ENCODE assay signal across 2 cellular contexts in the genomic region with DNA sequence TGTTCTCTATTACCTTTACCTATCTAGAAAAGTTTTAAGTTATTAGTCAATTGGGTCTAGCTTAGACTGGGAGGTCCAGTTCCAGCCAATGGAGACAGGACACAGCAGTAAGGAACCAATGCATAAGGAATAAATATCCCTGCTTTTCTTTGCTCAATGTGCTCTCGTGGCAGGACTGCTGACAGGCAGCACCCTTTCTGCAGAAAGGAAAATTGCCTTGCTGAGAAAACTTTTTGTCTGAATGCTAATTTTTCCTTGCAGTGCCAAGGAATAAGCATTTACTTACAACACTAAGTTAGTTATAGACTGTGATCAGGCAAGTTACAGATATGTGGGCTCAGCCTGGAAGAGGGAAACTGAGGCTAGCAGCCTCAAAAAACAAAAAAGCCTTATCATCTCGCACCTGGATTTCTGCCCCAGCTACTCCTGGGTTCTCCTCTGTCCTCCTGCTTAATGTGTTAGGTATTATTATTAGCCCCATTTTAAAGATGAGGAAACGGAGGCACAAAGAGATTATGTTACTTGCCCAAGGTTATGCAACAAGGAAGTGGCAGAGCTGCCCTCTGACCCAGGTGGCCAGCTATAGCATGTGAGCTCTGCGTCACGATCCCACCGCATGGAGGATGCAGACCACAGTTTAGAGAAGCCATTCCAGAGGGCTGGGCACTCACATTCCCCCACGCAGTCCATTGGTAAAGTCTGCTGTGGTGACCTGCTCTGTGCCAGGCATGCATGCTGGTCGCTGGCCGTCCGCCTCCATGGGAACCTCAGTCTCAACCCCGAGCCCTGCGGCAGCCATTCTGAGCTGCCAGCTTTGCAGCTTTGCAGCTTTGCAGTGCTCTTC.
TF ChIP-seq lines count a peak whose summit lies in the region.

No MANE protein-coding gene starts in this region.

TF ChIP-seq in HepG2, 621 proteins besides CTCF, POLR2A, EP300 and RAD21 (continued from another document):
- TF ChIP-seq, protein P1, sequence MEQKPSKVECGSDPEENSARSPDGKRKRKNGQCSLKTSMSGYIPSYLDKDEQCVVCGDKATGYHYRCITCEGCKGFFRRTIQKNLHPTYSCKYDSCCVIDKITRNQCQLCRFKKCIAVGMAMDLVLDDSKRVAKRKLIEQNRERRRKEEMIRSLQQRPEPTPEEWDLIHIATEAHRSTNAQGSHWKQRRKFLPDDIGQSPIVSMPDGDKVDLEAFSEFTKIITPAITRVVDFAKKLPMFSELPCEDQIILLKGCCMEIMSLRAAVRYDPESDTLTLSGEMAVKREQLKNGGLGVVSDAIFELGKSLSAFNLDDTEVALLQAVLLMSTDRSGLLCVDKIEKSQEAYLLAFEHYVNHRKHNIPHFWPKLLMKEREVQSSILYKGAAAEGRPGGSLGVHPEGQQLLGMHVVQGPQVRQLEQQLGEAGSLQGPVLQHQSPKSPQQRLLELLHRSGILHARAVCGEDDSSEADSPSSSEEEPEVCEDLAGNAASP (CRISPR knock-in tag; IDR thresholded peaks at IDR 0.05; ENCODE audit: borderline replicate concordance): no peak
- TF ChIP-seq, protein P2, sequence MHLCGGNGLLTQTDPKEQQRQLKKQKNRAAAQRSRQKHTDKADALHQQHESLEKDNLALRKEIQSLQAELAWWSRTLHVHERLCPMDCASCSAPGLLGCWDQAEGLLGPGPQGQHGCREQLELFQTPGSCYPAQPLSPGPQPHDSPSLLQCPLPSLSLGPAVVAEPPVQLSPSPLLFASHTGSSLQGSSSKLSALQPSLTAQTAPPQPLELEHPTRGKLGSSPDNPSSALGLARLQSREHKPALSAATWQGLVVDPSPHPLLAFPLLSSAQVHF (CRISPR knock-in tag; IDR thresholded peaks at IDR 0.05): no peak
- TF ChIP-seq ZSCAN9 (CRISPR knock-in tag; IDR thresholded peaks at IDR 0.05; ENCODE audit: borderline replicate concordance): no peak
- no peak for TF ChIP-seq SMAD9 (CRISPR knock-in tag; IDR thresholded peaks at IDR 0.05)
- TF ChIP-seq ZNF773 (CRISPR knock-in tag; IDR thresholded peaks at IDR 0.05; ENCODE audit: borderline replicate concordance): no peak
- TF ChIP-seq HOXA3 (CRISPR knock-in tag; IDR thresholded peaks at IDR 0.05): no peak
- no peak for TF ChIP-seq ZNF746 (CRISPR knock-in tag; IDR thresholded peaks at IDR 0.05)
- TF ChIP-seq, protein P3, sequence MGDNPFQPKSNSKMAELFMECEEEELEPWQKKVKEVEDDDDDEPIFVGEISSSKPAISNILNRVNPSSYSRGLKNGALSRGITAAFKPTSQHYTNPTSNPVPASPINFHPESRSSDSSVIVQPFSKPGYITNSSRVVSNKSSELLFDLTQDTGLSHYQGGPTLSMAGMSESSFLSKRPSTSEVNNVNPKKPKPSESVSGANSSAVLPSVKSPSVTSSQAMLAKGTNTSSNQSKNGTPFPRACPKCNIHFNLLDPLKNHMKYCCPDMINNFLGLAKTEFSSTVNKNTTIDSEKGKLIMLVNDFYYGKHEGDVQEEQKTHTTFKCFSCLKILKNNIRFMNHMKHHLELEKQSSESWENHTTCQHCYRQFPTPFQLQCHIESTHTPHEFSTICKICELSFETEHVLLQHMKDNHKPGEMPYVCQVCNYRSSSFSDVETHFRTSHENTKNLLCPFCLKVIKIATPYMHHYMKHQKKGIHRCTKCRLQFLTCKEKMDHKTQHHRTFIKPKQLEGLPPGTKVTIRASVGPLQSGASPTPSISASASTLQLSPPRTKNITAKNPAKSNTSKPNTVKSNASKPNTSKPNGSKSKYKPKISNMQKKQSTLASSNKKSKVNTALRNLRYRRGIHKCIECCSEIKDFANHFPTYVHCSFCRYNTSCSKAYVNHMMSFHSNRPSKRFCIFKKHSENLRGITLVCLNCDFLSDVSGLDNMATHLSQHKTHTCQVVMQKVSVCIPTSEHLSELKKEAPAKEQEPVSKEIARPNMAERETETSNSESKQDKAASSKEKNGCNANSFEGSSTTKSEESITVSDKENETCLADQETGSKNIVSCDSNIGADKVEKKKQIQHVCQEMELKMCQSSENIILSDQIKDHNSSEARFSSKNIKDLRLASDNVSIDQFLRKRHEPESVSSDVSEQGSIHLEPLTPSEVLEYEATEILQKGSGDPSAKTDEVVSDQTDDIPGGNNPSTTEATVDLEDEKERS (CRISPR knock-in tag; IDR thresholded peaks at IDR 0.05): 0 out of 2 replicates have a peak, but pooled peaks have one; percentile 55
- TF ChIP-seq NR1H2 (CRISPR knock-in tag; IDR thresholded peaks at IDR 0.05; ENCODE audit: borderline replicate concordance, low read depth): no peak
- TF ChIP-seq ZNF562 (CRISPR knock-in tag; IDR thresholded peaks at IDR 0.05; ENCODE audit: borderline replicate concordance): peak; percentile 98
- TF ChIP-seq HNRNPLL (IDR thresholded peaks at IDR 0.05; ENCODE audit: low read depth, low read length, poor library complexity, severe bottlenecking): no peak
- TF ChIP-seq ZNF556 (CRISPR knock-in tag; IDR thresholded peaks at IDR 0.05; ENCODE audit: borderline replicate concordance): no peak

TF ChIP-seq in liver, 16 proteins besides CTCF, POLR2A, EP300 and RAD21 (continued from another document):
- TF ChIP-seq, protein P4, sequence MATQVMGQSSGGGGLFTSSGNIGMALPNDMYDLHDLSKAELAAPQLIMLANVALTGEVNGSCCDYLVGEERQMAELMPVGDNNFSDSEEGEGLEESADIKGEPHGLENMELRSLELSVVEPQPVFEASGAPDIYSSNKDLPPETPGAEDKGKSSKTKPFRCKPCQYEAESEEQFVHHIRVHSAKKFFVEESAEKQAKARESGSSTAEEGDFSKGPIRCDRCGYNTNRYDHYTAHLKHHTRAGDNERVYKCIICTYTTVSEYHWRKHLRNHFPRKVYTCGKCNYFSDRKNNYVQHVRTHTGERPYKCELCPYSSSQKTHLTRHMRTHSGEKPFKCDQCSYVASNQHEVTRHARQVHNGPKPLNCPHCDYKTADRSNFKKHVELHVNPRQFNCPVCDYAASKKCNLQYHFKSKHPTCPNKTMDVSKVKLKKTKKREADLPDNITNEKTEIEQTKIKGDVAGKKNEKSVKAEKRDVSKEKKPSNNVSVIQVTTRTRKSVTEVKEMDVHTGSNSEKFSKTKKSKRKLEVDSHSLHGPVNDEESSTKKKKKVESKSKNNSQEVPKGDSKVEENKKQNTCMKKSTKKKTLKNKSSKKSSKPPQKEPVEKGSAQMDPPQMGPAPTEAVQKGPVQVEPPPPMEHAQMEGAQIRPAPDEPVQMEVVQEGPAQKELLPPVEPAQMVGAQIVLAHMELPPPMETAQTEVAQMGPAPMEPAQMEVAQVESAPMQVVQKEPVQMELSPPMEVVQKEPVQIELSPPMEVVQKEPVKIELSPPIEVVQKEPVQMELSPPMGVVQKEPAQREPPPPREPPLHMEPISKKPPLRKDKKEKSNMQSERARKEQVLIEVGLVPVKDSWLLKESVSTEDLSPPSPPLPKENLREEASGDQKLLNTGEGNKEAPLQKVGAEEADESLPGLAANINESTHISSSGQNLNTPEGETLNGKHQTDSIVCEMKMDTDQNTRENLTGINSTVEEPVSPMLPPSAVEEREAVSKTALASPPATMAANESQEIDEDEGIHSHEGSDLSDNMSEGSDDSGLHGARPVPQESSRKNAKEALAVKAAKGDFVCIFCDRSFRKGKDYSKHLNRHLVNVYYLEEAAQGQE (IDR thresholded peaks at IDR 0.05): no peak
- TF ChIP-seq FOXA1 (IDR thresholded peaks at IDR 0.05): no peak
- TF ChIP-seq, protein P5, sequence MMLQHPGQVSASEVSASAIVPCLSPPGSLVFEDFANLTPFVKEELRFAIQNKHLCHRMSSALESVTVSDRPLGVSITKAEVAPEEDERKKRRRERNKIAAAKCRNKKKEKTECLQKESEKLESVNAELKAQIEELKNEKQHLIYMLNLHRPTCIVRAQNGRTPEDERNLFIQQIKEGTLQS (IDR thresholded peaks at IDR 0.05): no peak
